17 cellular contexts compared by ENCODE assay signal in the genomic region with DNA sequence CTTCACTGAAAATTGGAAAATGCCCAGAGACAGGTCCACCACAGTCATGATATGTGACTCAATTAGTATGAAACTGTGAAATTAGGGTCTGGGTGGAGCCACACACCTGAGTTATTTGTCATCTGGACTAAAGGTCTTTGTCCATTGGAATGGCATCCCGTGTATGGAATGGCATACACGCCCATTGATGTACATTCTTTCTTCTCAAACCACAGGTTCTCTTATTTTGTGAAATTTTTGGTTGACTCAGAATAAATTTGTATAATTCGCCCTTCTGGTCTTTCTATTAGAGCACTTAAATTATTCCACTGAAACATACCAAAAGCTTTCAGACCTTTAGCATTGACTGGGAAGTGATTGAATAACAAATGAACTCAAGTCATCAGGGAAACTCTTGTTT.
DNase-seq lines count a peak whose midpoint lies in the region; ATAC-seq and TF ChIP-seq lines count a peak whose summit lies in the region.
"Had no signal": no experiment of that assay in that cellular context is flagged by ENCODE, and none has a peak within 500 bp of the region (broad histone marks: within the 10 kb centered on the region; RNA-seq: fewer than 3 reads in every experiment).

No MANE protein-coding gene starts in this region.

- CTCF ChIA-PET in RWPE1 (lab: Yijun Ruan, JAX), result no interaction called here

- no peak for TF ChIP-seq POLR2A in thyroid gland (IDR thresholded peaks at IDR 0.05)

- no peaks in the 10 kb centered on the region for H3K9me3 ChIP-seq in thyroid gland
- H3K9me3 ChIP-seq: left lung had no signal

- H3K4me1 Mint-ChIP-seq in HFFc6 (ENCODE audit: low read depth), result peaks cover 38% of the 10 kb centered on the region

- no peaks in the 10 kb centered on the region for H3K9me3 Mint-ChIP-seq in HFFc6
- H3K9me3 Mint-ChIP-seq: activated CD4-positive, alpha-beta memory T cell treated with anti-CD3 and anti-CD28 coated beads for 36 hours; activated naive CD4-positive, alpha-beta T cell treated with anti-CD3 and anti-CD28 coated beads, Interleukin-2, amount 10 ng/mL, durations not matched to agents 7 days and 5 days; activated T-cell treated with anti-CD3 and anti-CD28 coated beads, Interleukin-2, amount 50 U/mL, for 24 hours had no signal

- H3K36me3 ChIP-seq in thyroid gland, result no peaks in the 10 kb centered on the region
- H3K36me3 ChIP-seq: brain microvascular endothelial cell, left lung had no signal

- DNase-seq in HFFc6 (peak; percentile 11), RWPE1 (ENCODE audit: low spot score) (peak; percentile 54), fibroblast of the aortic adventitia (ENCODE audit: low read depth) (peak; percentile 52), thyroid gland (no peak), occipital lobe (lab: John Stamatoyannopoulos, UW) (no peak), foreskin fibroblast (no peak)
- DNase-seq: activated CD4-positive, alpha-beta memory T cell treated with anti-CD3 and anti-CD28 coated beads for 36 hours; activated naive CD4-positive, alpha-beta T cell treated with anti-CD3 and anti-CD28 coated beads, Interleukin-2, amount 10 ng/mL, durations not matched to agents 7 days and 5 days; activated T-cell treated with anti-CD3 and anti-CD28 coated beads, Interleukin-2, amount 50 U/mL, for 24 hours; erythroblast; left lung; NCI-H187 treated with DMSO at 0.1 percent for 48 hours; NCI-H446; stimulated activated CD4-positive, alpha-beta T cell treated with anti-CD3 and anti-CD28 coated beads, Interleukin-4, amount 100 ng/mL, for 24 hours had no signal

- H3K4me1 ChIP-seq in thyroid gland, result peaks cover 32 to 47% of the 10 kb centered on the region in 2 donors

- H3K27me3 ChIP-seq in thyroid gland, result no peaks in the 10 kb centered on the region
- H3K27me3 ChIP-seq: brain microvascular endothelial cell, left lung had no signal

- no peak for ATAC-seq in GM18867 (IDR thresholded peaks at IDR 0.05; ENCODE audit: unreplicated experiment)

- TF ChIP-seq CTCF in HFFc6 (IDR thresholded peaks at IDR 0.05) (no peak), RWPE1 (conservative IDR thresholded peaks at IDR 0.05; ENCODE audit: low read depth) (no peak), fibroblast of the aortic adventitia (IDR thresholded peaks at IDR 0.05; ENCODE audit: insufficient read depth, low read length) (no peak), thyroid gland (IDR thresholded peaks at IDR 0.05) (no peak), foreskin fibroblast (IDR thresholded peaks at IDR 0.05; ENCODE audit: low read depth, low read length) (no peak)

- H3K27ac ChIP-seq in RWPE1, result no peak overlapping the region
- peak overlapping the region; percentile 77 to 85 (median 83) for H3K27ac ChIP-seq in thyroid gland
- H3K27ac ChIP-seq: brain microvascular endothelial cell had no signal

- no peaks in the 10 kb centered on the region for H3K27me3 Mint-ChIP-seq in HFFc6 (ENCODE audit: insufficient read depth)

- H3K36me3 Mint-ChIP-seq in HFFc6 (ENCODE audit: low read depth), result no peaks in the 10 kb centered on the region
- H3K36me3 Mint-ChIP-seq: activated CD4-positive, alpha-beta memory T cell treated with anti-CD3 and anti-CD28 coated beads for 36 hours; activated naive CD4-positive, alpha-beta T cell treated with anti-CD3 and anti-CD28 coated beads, Interleukin-2, amount 10 ng/mL, durations not matched to agents 7 days and 5 days had no signal

- 94 to 97% methylated on average over 3 of the region's 3 CpGs for WGBS in thyroid gland, 2 donors

- H3K27ac Mint-ChIP-seq in HFFc6, result peak overlapping the region; percentile 66; the same call in 1 of the 2 replicates
- H3K27ac Mint-ChIP-seq: activated CD4-positive, alpha-beta memory T cell treated with anti-CD3 and anti-CD28 coated beads for 36 hours; activated naive CD4-positive, alpha-beta T cell treated with anti-CD3 and anti-CD28 coated beads, Interleukin-2, amount 10 ng/mL, durations not matched to agents 7 days and 5 days; activated T-cell treated with anti-CD3 and anti-CD28 coated beads, Interleukin-2, amount 50 U/mL, for 24 hours had no signal

- H3K4me3 ChIP-seq in fibroblast of the aortic adventitia (ENCODE audit: low read depth, low read length), result no peak overlapping the region
- no peak overlapping the region for H3K4me3 ChIP-seq in thyroid gland (replicated peaks in 1 of 3)
- no peak overlapping the region for H3K4me3 ChIP-seq in foreskin fibroblast (ENCODE audit: low read depth in 1 of 2, low read length in 2 of 2)
- H3K4me3 ChIP-seq: left lung, skin epidermis had no signal

- POLR2A ChIA-PET in RWPE1 (lab: Yijun Ruan, JAX; ENCODE audit: low non-redundant PET), result no interaction called here

- H3K4me3 Mint-ChIP-seq in HFFc6, result peak overlapping the region; percentile 70
- H3K4me3 Mint-ChIP-seq: activated CD4-positive, alpha-beta memory T cell treated with anti-CD3 and anti-CD28 coated beads for 36 hours; activated naive CD4-positive, alpha-beta T cell treated with anti-CD3 and anti-CD28 coated beads, Interleukin-2, amount 10 ng/mL, durations not matched to agents 7 days and 5 days; activated T-cell treated with anti-CD3 and anti-CD28 coated beads, Interleukin-2, amount 50 U/mL, for 24 hours had no signal

- intact Hi-C loops in thyroid gland (cut with DNase I), result no loop called here

Comparison
In these comparisons a context has a peak if more than half of its experiments do, and no peak if none do; other contexts are left out.
1. DNase-seq: peak in HFFc6 (single experiment), RWPE1 (single experiment) and fibroblast of the aortic adventitia (single experiment); none in thyroid gland (0 of 2), occipital lobe (single experiment) and foreskin fibroblast (0 of 2).